ENCODE assay signal across 10 cellular contexts in the genomic region with DNA sequence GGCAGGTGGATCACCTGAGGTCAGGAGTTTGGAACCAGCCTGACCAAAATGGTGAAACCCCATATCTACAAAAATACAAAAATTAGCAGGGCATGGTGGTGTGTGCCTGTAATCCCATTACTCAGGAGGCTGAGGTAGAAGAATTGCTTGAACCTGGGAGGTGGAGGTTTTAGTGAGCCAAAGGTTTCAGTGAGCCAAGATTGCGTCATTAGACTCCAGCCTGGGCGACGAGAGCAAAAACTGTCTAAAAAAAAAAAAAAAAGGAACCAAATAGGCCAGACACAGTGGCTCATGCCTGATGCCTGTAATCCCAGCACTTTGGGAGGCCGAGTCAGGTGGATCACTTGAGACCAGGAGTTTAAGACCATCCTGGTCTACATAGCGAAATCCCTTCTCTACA. TPM values are rescaled to one million over a fixed set of nuclear protein-coding genes. Genes with fewer than 3 reads are reported as not detected.
"Had no signal": no experiment of that assay in that cellular context is flagged by ENCODE, and none has a peak within 500 bp of the region (broad histone marks: within the 10 kb centered on the region; RNA-seq: fewer than 3 reads in every experiment).

No MANE protein-coding gene starts in this region.

RNA-seq across cellular contexts. Expression of a gene that starts 12.8 kb away (rescaled TPM):
- total RNA-seq: activated CD4-positive, alpha-beta memory T cell treated with anti-CD3 and anti-CD28 coated beads, Interleukin-2, amount 10 ng/mL, durations not matched to agents 7 days and 5 days; activated CD4-positive, alpha-beta T cell treated with anti-CD3 and anti-CD28 coated beads, Interleukin-2, amount 10 ng/mL, durations not matched to agents 7 days and 5 days; activated naive CD4-positive, alpha-beta T cell treated with anti-CD3 and anti-CD28 coated beads, Interleukin-2, amount 50 U/mL, for 72 hours; activated naive CD8-positive, alpha-beta T cell treated with anti-CD3 and anti-CD28 coated beads, Interleukin-2, amount 10 ng/mL, durations not matched to agents 7 days and 5 days; activated T-cell treated with anti-CD3 and anti-CD28 coated beads, Interleukin-2, amount 50 U/mL, for 72 hours; ascending aorta; cardiac muscle cell; endothelial cell of umbilical vein; fibroblast of villous mesenchyme; glomerular endothelial cell had no signal
